28 cellular contexts compared by ENCODE assay signal in genomic region chr3:94459167-94459566, GRCh38.
"Had no signal": no experiment of that assay in that cellular context is flagged by ENCODE, and none has a peak within 500 bp of the region (broad histone marks: within the 10 kb centered on the region; RNA-seq: fewer than 3 reads in every experiment).

No MANE protein-coding gene starts in this region.

- H3K27ac ChIP-seq: stomach, suprapubic skin, testis, thoracic aorta, thyroid gland, tibial artery, transverse colon, upper lobe of left lung, upper lobe of right lung, uterus, vagina had no signal

- ATAC-seq: stimulated activated effector memory CD8-positive, alpha-beta T cell treated with anti-CD3 and anti-CD28 coated beads, Interleukin-12 subunit alpha, Interleukin-12 subunit beta, amount 100 ng/mL, for 72 hours; stimulated activated memory B cell treated with anti-CD40 and anti-IgM and Interleukin-4, amounts not matched to agents 10 μg/mL and 1 μg/mL and 100 μg/mL, for 72 hours; stimulated activated naive B cell treated with anti-CD40 and anti-IgM and Interleukin-4, amounts not matched to agents 10 μg/mL and 1 μg/mL and 100 μg/mL, for 72 hours; stimulated activated naive CD8-positive, alpha-beta T cell treated with anti-CD3 and anti-CD28 coated beads, Interleukin-15, amount 100 ng/mL, for 72 hours; stimulated activated naive CD8-positive, alpha-beta T cell treated with anti-CD3 and anti-CD28 coated beads, Interleukin-15, Interleukin-2, amounts not matched to agents 100 U/mL and 50 U/mL, for 24 hours; upper lobe of right lung had no signal

- H3K4me1 Mint-ChIP-seq: stimulated activated effector memory CD8-positive, alpha-beta T cell treated with anti-CD3 and anti-CD28 coated beads, Interleukin-12 subunit alpha, Interleukin-12 subunit beta, amount 100 ng/mL, for 72 hours; stimulated activated memory B cell treated with anti-CD40 and anti-IgM and Interleukin-4, amounts not matched to agents 10 μg/mL and 1 μg/mL and 100 μg/mL, for 72 hours; stimulated activated naive B cell treated with anti-CD40 and anti-IgM and Interleukin-4, amounts not matched to agents 10 μg/mL and 1 μg/mL and 100 μg/mL, for 72 hours; stimulated activated naive CD8-positive, alpha-beta T cell treated with anti-CD3 and anti-CD28 coated beads, Interleukin-15, amount 100 ng/mL, for 72 hours had no signal

- H3K36me3 ChIP-seq: stomach, suprapubic skin, thoracic aorta, thyroid gland, tibial artery, tibial nerve, transverse colon, upper lobe of left lung, upper lobe of right lung, uterus, vagina had no signal

- H3K27ac Mint-ChIP-seq: stimulated activated effector memory CD8-positive, alpha-beta T cell treated with anti-CD3 and anti-CD28 coated beads, Interleukin-12 subunit alpha, Interleukin-12 subunit beta, amount 100 ng/mL, for 72 hours; stimulated activated memory B cell treated with anti-CD40 and anti-IgM and Interleukin-4, amounts not matched to agents 10 μg/mL and 1 μg/mL and 100 μg/mL, for 72 hours; stimulated activated naive B cell treated with anti-CD40 and anti-IgM and Interleukin-4, amounts not matched to agents 10 μg/mL and 1 μg/mL and 100 μg/mL, for 72 hours; stimulated activated naive CD8-positive, alpha-beta T cell treated with anti-CD3 and anti-CD28 coated beads, Interleukin-15, amount 100 ng/mL, for 72 hours; stimulated activated naive CD8-positive, alpha-beta T cell treated with anti-CD3 and anti-CD28 coated beads, Interleukin-15, Interleukin-2, amounts not matched to agents 100 ng/mL and 50 ng/mL, for 24 hours; type B pancreatic cell had no signal

- H3K4me3 Mint-ChIP-seq: stimulated activated effector memory CD8-positive, alpha-beta T cell treated with anti-CD3 and anti-CD28 coated beads, Interleukin-12 subunit alpha, Interleukin-12 subunit beta, amount 100 ng/mL, for 72 hours; stimulated activated memory B cell treated with anti-CD40 and anti-IgM and Interleukin-4, amounts not matched to agents 10 μg/mL and 1 μg/mL and 100 μg/mL, for 72 hours; stimulated activated naive B cell treated with anti-CD40 and anti-IgM and Interleukin-4, amounts not matched to agents 10 μg/mL and 1 μg/mL and 100 μg/mL, for 72 hours; stimulated activated naive CD8-positive, alpha-beta T cell treated with anti-CD3 and anti-CD28 coated beads, Interleukin-15, amount 100 ng/mL, for 72 hours; stimulated activated naive CD8-positive, alpha-beta T cell treated with anti-CD3 and anti-CD28 coated beads, Interleukin-15, Interleukin-2, amounts not matched to agents 100 ng/mL and 50 ng/mL, for 24 hours; type B pancreatic cell had no signal

- H3K4me3 ChIP-seq: stomach, suprapubic skin, testis, thoracic aorta, thyroid gland, tibial artery, tibial nerve, transverse colon, upper lobe of left lung, upper lobe of right lung, uterus, vagina had no signal

- H3K27me3 ChIP-seq: stomach, suprapubic skin, testis, thyroid gland, tibial artery, tibial nerve, transverse colon, upper lobe of left lung, upper lobe of right lung, uterus, vagina had no signal

- H3K9me3 ChIP-seq: stomach, suprapubic skin, testis, thoracic aorta, thyroid gland, tibial artery, tibial nerve, transverse colon, upper lobe of left lung, upper lobe of right lung, uterus, vagina had no signal

- H3K36me3 Mint-ChIP-seq: stimulated activated effector memory CD8-positive, alpha-beta T cell treated with anti-CD3 and anti-CD28 coated beads, Interleukin-12 subunit alpha, Interleukin-12 subunit beta, amount 100 ng/mL, for 72 hours; stimulated activated memory B cell treated with anti-CD40 and anti-IgM and Interleukin-4, amounts not matched to agents 10 μg/mL and 1 μg/mL and 100 μg/mL, for 72 hours; stimulated activated naive B cell treated with anti-CD40 and anti-IgM and Interleukin-4, amounts not matched to agents 10 μg/mL and 1 μg/mL and 100 μg/mL, for 72 hours; type B pancreatic cell had no signal

- DNase-seq: stimulated activated CD4-positive, alpha-beta T cell treated with anti-CD3 and anti-CD28 coated beads, Interleukin-2, amount 100 ng/mL, for 48 hours; stimulated activated CD4-positive, alpha-beta T cell treated with anti-CD3 and anti-CD28 coated beads, Interleukin-4, amount 100 ng/mL, for 1 hour; stimulated activated CD4-positive, alpha-beta T cell treated with anti-CD3 and anti-CD28 coated beads, Interleukin-4, amount 100 ng/mL, for 24 hours; stimulated activated CD4-positive, alpha-beta T cell treated with anti-CD3 and anti-CD28 coated beads, Interleukin-4, amount 100 ng/mL, for 4 hours; stimulated activated CD8-positive, alpha-beta memory T cell treated with anti-CD3 and anti-CD28 coated beads, Interleukin-4, amount 100 ng/mL, for 48 hours; stimulated activated naive B cell treated with anti-CD40 and anti-IgM and Interleukin-4, amounts not matched to agents 10 μg/mL and 1 μg/mL and 100 μg/mL, for 72 hours; stimulated activated naive CD4-positive, alpha-beta T cell; stimulated activated naive CD4-positive, alpha-beta T cell treated with Interleukin-2 at 50 U/mL for 16 hours; stimulated activated naive CD8-positive, alpha-beta T cell treated with anti-CD3 and anti-CD28 coated beads, Interleukin-15, amount 100 ng/mL, for 72 hours; stimulated activated naive CD8-positive, alpha-beta T cell treated with anti-CD3 and anti-CD28 coated beads, Interleukin-15, Interleukin-2, amounts not matched to agents 100 U/mL and 50 U/mL, for 24 hours; stomach; substantia nigra; testis; thyroid gland; tibial artery; transverse colon; trophoblast cell; upper lobe of left lung; upper lobe of right lung; uterus had no signal

- H3K9me3 Mint-ChIP-seq: stimulated activated naive CD8-positive, alpha-beta T cell treated with anti-CD3 and anti-CD28 coated beads, Interleukin-15, Interleukin-2, amounts not matched to agents 100 ng/mL and 50 ng/mL, for 24 hours; type B pancreatic cell had no signal

- H3K27me3 Mint-ChIP-seq: stimulated activated memory B cell treated with anti-CD40 and anti-IgM and Interleukin-4, amounts not matched to agents 10 μg/mL and 1 μg/mL and 100 μg/mL, for 72 hours; stimulated activated naive B cell treated with anti-CD40 and anti-IgM and Interleukin-4, amounts not matched to agents 10 μg/mL and 1 μg/mL and 100 μg/mL, for 72 hours; stimulated activated naive CD8-positive, alpha-beta T cell treated with anti-CD3 and anti-CD28 coated beads, Interleukin-15, amount 100 ng/mL, for 72 hours; stimulated activated naive CD8-positive, alpha-beta T cell treated with anti-CD3 and anti-CD28 coated beads, Interleukin-15, Interleukin-2, amounts not matched to agents 100 ng/mL and 50 ng/mL, for 24 hours had no signal
